In genomic region chr14:92503756-92504491, GRCh38 we compare ENCODE assay signal across 9 cellular contexts. TPM values are rescaled to one million over a fixed set of nuclear protein-coding genes. Genes with fewer than 3 reads are reported as not detected.
DNase-seq lines count a peak whose midpoint lies in the region; ATAC-seq and TF ChIP-seq lines count a peak whose summit lies in the region.
"Had no signal": no experiment of that assay in that cellular context is flagged by ENCODE, and none has a peak within 500 bp of the region (broad histone marks: within the 10 kb centered on the region; RNA-seq: fewer than 3 reads in every experiment).

No MANE protein-coding gene starts in this region.

- H3K27ac ChIP-seq in HEK293 (ENCODE audit: extremely low read depth, low read depth, low read length): no peak overlapping the region

- CTCF ChIA-PET in HEK293 (lab: Yijun Ruan, JAX): no interaction called here

- H3K27me3 Mint-ChIP-seq in T-helper 17 cell: peaks cover 19% of the 10 kb centered on the region

- no peaks in the 10 kb centered on the region for H3K9me3 ChIP-seq in HEK293 (ENCODE audit: control insufficient read depth, insufficient read depth, low read depth, low read length)
- H3K9me3 ChIP-seq in T-helper 17 cell (ENCODE audit: control insufficient read depth, low read length, poor library complexity, severe bottlenecking): no peaks in the 10 kb centered on the region

- POLR2A ChIA-PET in HEK293 (lab: Yijun Ruan, JAX): no interaction called here

- no peaks in the 10 kb centered on the region for H3K4me1 ChIP-seq in HEK293 (ENCODE audit: control insufficient read depth, insufficient read depth, low read length)

- no peak for DNase-seq in T-helper 17 cell
- peak; percentile 51 for DNase-seq in cardiac septum (ENCODE audit: low spot score)
- DNase-seq in renal cortical epithelial cell (ENCODE audit: low read depth): peak; percentile 84
- no peak for DNase-seq in stimulated activated CD4-positive, alpha-beta T cell treated with anti-CD3 and anti-CD28 coated beads, Interleukin-12 subunit alpha, Interleukin-12 subunit beta, amount 100 ng/mL, for 4 hours
- no peak for DNase-seq in NCI-H2081 (lab: John Stamatoyannopoulos, UW)
- DNase-seq: activated CD4-positive, alpha-beta T cell treated with anti-CD3 and anti-CD28 coated beads for 48 hours had no signal

- H3K36me3 ChIP-seq in HEK293 (ENCODE audit: control insufficient read depth in 2 of 2, insufficient read depth in 1 of 2, low read length in 2 of 2): no peaks in the 10 kb centered on the region

- peaks cover 14% of the 10 kb centered on the region for H3K4me1 Mint-ChIP-seq in T-helper 17 cell

- H3K27ac Mint-ChIP-seq in T-helper 17 cell: peak overlapping the region; percentile 39

- intact Hi-C loops in cardiac septum (cut with DNase I): no loop called here

- TF ChIP-seq CTCF in HEK293 (tag by site-specific recombination; IDR thresholded peaks at IDR 0.05): no peak

- no peak overlapping the region for H3K4me3 Mint-ChIP-seq in T-helper 17 cell

- H3K36me3 Mint-ChIP-seq in T-helper 17 cell (ENCODE audit: low read depth): peaks cover 14% of the 10 kb centered on the region

- ATAC-seq in T-helper 17 cell: no peak
- no peak for ATAC-seq in HG03196 (IDR thresholded peaks at IDR 0.05; ENCODE audit: unreplicated experiment)
- ATAC-seq in GM19395 (IDR thresholded peaks at IDR 0.05; ENCODE audit: unreplicated experiment): no peak

- H3K4me3 ChIP-seq in HEK293 (ENCODE audit: low read depth, low read length): no peak overlapping the region

TF ChIP-seq in HEK293, 187 proteins besides CTCF, POLR2A, EP300 and RAD21:
- TF ChIP-seq ZNF354C (tag by site-specific recombination; IDR thresholded peaks at IDR 0.05; ENCODE audit: borderline replicate concordance, low read depth) (no peak), ZNF629 (tag by site-specific recombination; IDR thresholded peaks at IDR 0.05) (0 out of 2 replicates have a peak, but pooled peaks have one; percentile 29), ZBTB1 (tag by site-specific recombination; IDR thresholded peaks at IDR 0.05) (no peak), KLF8 (tag by site-specific recombination; IDR thresholded peaks at IDR 0.05) (0 out of 2 replicates have a peak, but pooled peaks have one; percentile 45), ZNF394 (tag by site-specific recombination; IDR thresholded peaks at IDR 0.05; ENCODE audit: borderline replicate concordance) (peak; percentile 92), ZNF138 (tag by site-specific recombination; IDR thresholded peaks at IDR 0.05; ENCODE audit: borderline replicate concordance) (no peak), ZNF366 (tag by site-specific recombination; conservative IDR thresholded peaks at IDR 0.05) (peak; percentile 66), HIC1 (tag by site-specific recombination; IDR thresholded peaks at IDR 0.05) (peak; percentile 27; the same call in 1 of the 2 replicates), EGR2 (tag by site-specific recombination; IDR thresholded peaks at IDR 0.05; ENCODE audit: low read depth) (no peak), ZNF404 (tag by site-specific recombination; IDR thresholded peaks at IDR 0.05) (no peak), ZNF48 (tag by site-specific recombination; IDR thresholded peaks at IDR 0.05) (no peak)

RNA-seq across cellular contexts. Expression of gene RIN3, which starts 9.7 kb away (rescaled TPM):
- total RNA-seq in T-helper 17 cell (10 to 100 TPM; 49.3 to 70.0 TPM), cardiac septum (12.1 TPM), renal cortical epithelial cell (2.1 and 8.5 TPM in 2 replicates)

Comparison
In these comparisons a context has a peak if more than half of its experiments do, and no peak if none do; other contexts are left out.
1. DNase-seq: peak in cardiac septum (single experiment) and renal cortical epithelial cell (single experiment); none in T-helper 17 cell (0 of 3), stimulated activated CD4-positive, alpha-beta T cell treated with anti-CD3 and anti-CD28 coated beads, Interleukin-12 subunit alpha, Interleukin-12 subunit beta, amount 100 ng/mL, for 4 hours (single experiment) and NCI-H2081 (0 of 2).